Comparison of ENCODE assay signal across 33 cellular contexts in genomic region chr12:4607056-4607455, GRCh38. TPM values are rescaled to one million over a fixed set of nuclear protein-coding genes. Genes with fewer than 3 reads are reported as not detected.
A peak's percentile ranks its signal among the peaks of the same experiment; 100 is the strongest.
DNase-seq lines count a peak whose midpoint lies in the region; ATAC-seq, FAIRE-seq and TF ChIP-seq lines count a peak whose summit lies in the region.
"Had no signal": no experiment of that assay in that cellular context is flagged by ENCODE, and none has a peak within 500 bp of the region (broad histone marks: within the 10 kb centered on the region; RNA-seq: fewer than 3 reads in every experiment).

No MANE protein-coding gene starts in this region.

- H3K4me3 Mint-ChIP-seq in CD4-positive, alpha-beta memory T cell, result peak overlapping the region in 5 of 8 donors; percentile 17 to 66 (median 33)
- peak overlapping the region; percentile 47 for H3K4me3 Mint-ChIP-seq in nephron progenitor cell
- H3K4me3 Mint-ChIP-seq: activated CD4-positive, alpha-beta T cell treated with anti-CD3 and anti-CD28 coated beads, Interleukin-2, amount 10 ng/mL, durations not matched to agents 24 days and 14 days; effector memory CD8-positive, alpha-beta T cell; WTC11 had no signal

- peaks cover 21% of the 10 kb centered on the region for H3K4me1 ChIP-seq in CD4-positive, alpha-beta memory T cell (ENCODE audit: insufficient read depth, low read length)
- H3K4me1 ChIP-seq in pancreas, result peaks cover 0 to 14% (median 13%) of the 10 kb centered on the region in 3 donors

- no peaks in the 10 kb centered on the region for H3K27me3 ChIP-seq in CD4-positive, alpha-beta memory T cell (ENCODE audit: insufficient read depth, low read length)
- no peaks in the 10 kb centered on the region for H3K27me3 ChIP-seq in pancreas
- H3K27me3 ChIP-seq: BLaER1 treated with 17β-estradiol and CSF1 and Interleukin-3, amounts not matched to agents 10 nM and 100 nM; Peyer's patch; suprapubic skin had no signal

- H3K27ac Mint-ChIP-seq in CD4-positive, alpha-beta memory T cell, result peak overlapping the region in 1 of 7 donors; percentile 38
- no peak overlapping the region for H3K27ac Mint-ChIP-seq in nephron progenitor cell
- H3K27ac Mint-ChIP-seq: activated CD4-positive, alpha-beta T cell treated with anti-CD3 and anti-CD28 coated beads, Interleukin-2, amount 10 ng/mL, durations not matched to agents 24 days and 14 days; WTC11 had no signal

- no peak overlapping the region for H3K27ac ChIP-seq in CD4-positive, alpha-beta memory T cell (ENCODE audit: low read depth, low read length)
- no peak overlapping the region for H3K27ac ChIP-seq in pancreas
- H3K27ac ChIP-seq: BLaER1 treated with 17β-estradiol and CSF1 and Interleukin-3, amounts not matched to agents 10 nM and 100 nM; coronary artery; Peyer's patch; suprapubic skin had no signal

- no peak for FAIRE-seq in pancreas (lab: Jason Lieb, UNC)

- intact Hi-C loops in CD4-positive, alpha-beta memory T cell (cut with micrococcal nuclease), result no loop called here
- intact Hi-C loops in pancreas (cut with DNase I), result no loop called here

- ATAC-seq in pancreas (no peak), HG03108 (IDR thresholded peaks at IDR 0.05; ENCODE audit: unreplicated experiment) (no peak), GM21825 (IDR thresholded peaks at IDR 0.05; ENCODE audit: unreplicated experiment) (no peak)
- ATAC-seq: effector memory CD8-positive, alpha-beta T cell; WTC11 had no signal

- TF ChIP-seq CTCF in fibroblast of pulmonary artery (IDR thresholded peaks at IDR 0.05; ENCODE audit: low read length, missing control alignments) (no peak), nephron progenitor cell (IDR thresholded peaks at IDR 0.05) (no peak), pancreas (IDR thresholded peaks at IDR 0.05) (no peak)

- H3K4me1 Mint-ChIP-seq in CD4-positive, alpha-beta memory T cell, result peaks cover 12 to 33% (median 25%) of the 10 kb centered on the region in 4 donors
- peaks cover 13% of the 10 kb centered on the region for H3K4me1 Mint-ChIP-seq in nephron progenitor cell

- H3K27me3 Mint-ChIP-seq in CD4-positive, alpha-beta memory T cell, result peaks cover 7% of the 10 kb centered on the region in 2 donors
- H3K27me3 Mint-ChIP-seq in nephron progenitor cell (ENCODE audit: low read depth, poor library complexity), result peaks cover 26% of the 10 kb centered on the region
- H3K27me3 Mint-ChIP-seq: naive B cell had no signal

- 70 to 72% methylated on average over 3 of the region's 3 CpGs for WGBS in pancreas, 2 donors

- CTCF ChIA-PET in CD4-positive, alpha-beta memory T cell (lab: Charles Lee; ENCODE audit: partially characterized antibody), result no interaction called here

- POLR2A ChIA-PET in CD4-positive, alpha-beta memory T cell (lab: Charles Lee; ENCODE audit: partially characterized antibody), result no interaction called here

- no peak overlapping the region for H3K4me3 ChIP-seq in CD4-positive, alpha-beta memory T cell (ENCODE audit: low read length in 2 of 2)
- H3K4me3 ChIP-seq in fibroblast of pulmonary artery (replicated peaks; ENCODE audit: low read depth, low read length), result no peak overlapping the region
- no peak overlapping the region for H3K4me3 ChIP-seq in pancreas
- H3K4me3 ChIP-seq: BLaER1 treated with 17β-estradiol and CSF1 and Interleukin-3, amounts not matched to agents 10 nM and 100 nM; coronary artery; Peyer's patch; suprapubic skin had no signal

- H3K36me3 Mint-ChIP-seq in CD4-positive, alpha-beta memory T cell, result peaks cover 17 to 30% of the 10 kb centered on the region in 2 donors
- H3K36me3 Mint-ChIP-seq in nephron progenitor cell (ENCODE audit: low read depth), result peaks cover 6% of the 10 kb centered on the region
- H3K36me3 Mint-ChIP-seq: naive B cell, WTC11 had no signal

- H3K9me3 Mint-ChIP-seq in CD4-positive, alpha-beta memory T cell, result no peaks in the 10 kb centered on the region
- H3K9me3 Mint-ChIP-seq in nephron progenitor cell, result no peaks in the 10 kb centered on the region
- H3K9me3 Mint-ChIP-seq: activated CD4-positive, alpha-beta T cell treated with anti-CD3 and anti-CD28 coated beads, Interleukin-2, amount 10 ng/mL, durations not matched to agents 24 days and 14 days; effector memory CD8-positive, alpha-beta T cell; naive B cell; WTC11 had no signal

- no peaks in the 10 kb centered on the region for H3K9me3 ChIP-seq in CD4-positive, alpha-beta memory T cell (ENCODE audit: control insufficient read depth in 1 of 2, low read length in 2 of 2)
- H3K9me3 ChIP-seq in pancreas, result no peaks in the 10 kb centered on the region
- H3K9me3 ChIP-seq: BLaER1 treated with 17β-estradiol and CSF1 and Interleukin-3, amounts not matched to agents 10 nM and 100 nM; Peyer's patch; suprapubic skin had no signal

- H3K36me3 ChIP-seq in CD4-positive, alpha-beta memory T cell (ENCODE audit: insufficient read depth, low read length), result peaks cover 11% of the 10 kb centered on the region
- H3K36me3 ChIP-seq in pancreas, result peaks cover 0 to 21% (median 3%) of the 10 kb centered on the region in 3 donors

- no peak for DNase-seq in CD4-positive, alpha-beta memory T cell
- DNase-seq in SK-N-DZ (ENCODE audit: low spot score) (peak; percentile 82), fibroblast of pulmonary artery (ENCODE audit: low read depth) (peak; percentile 15), nephron progenitor cell (no peak), pancreas (no peak), NCI-H187 (lab: John Stamatoyannopoulos, UW) (no peak)
- DNase-seq: activated CD4-positive, alpha-beta T cell treated with anti-CD3 and anti-CD28 coated beads, Interleukin-2, amount 10 ng/mL, durations not matched to agents 24 days and 14 days; activated naive CD4-positive, alpha-beta T cell treated with Interleukin-2 at 50 U/mL for 16 hours; activated T-cell treated with anti-CD3 and anti-CD28 coated beads, Interleukin-2, amount 50 U/mL, for 48 hours; amygdala; DMS79 treated with DMSO at 0.1 percent for 48 hours; effector memory CD8-positive, alpha-beta T cell; foreskin fibroblast; GF-D8; GOT3; islet precursor cell; Kasumi-1; MV-4-11; naive B cell; NCI-H146; NCI-H2107; NCI-H345; NCI-H748 treated with DMSO at 0.1 percent for 48 hours; Peyer's patch; SHP77; stimulated activated naive CD4-positive, alpha-beta T cell; SW 1271 had no signal

RNA-seq across cellular contexts. Expression of gene AKAP3, which starts 41.8 kb away (rescaled TPM):
- total RNA-seq in CD4-positive, alpha-beta memory T cell, result 1 to 10 TPM; 5.5 to 6.2 TPM
- 1 to 10 TPM in 1 of 2 donors, under 1 TPM in 1; 0.60 to 1.1 TPM for polyA plus RNA-seq in CD4-positive, alpha-beta memory T cell
- polyA plus RNA-seq in SK-N-DZ (2014; cell fraction: cytosol; rRNA removed), result 0.23 and 1.3 TPM in 2 replicates
- not detected in 2 replicates for polyA plus RNA-seq in SK-N-DZ (2014; cell fraction: nucleus; rRNA removed)
- total RNA-seq in pancreas, result 1 to 10 TPM; 1.9 to 3.9 (median 2.6) TPM
- under 1 TPM; 0.87 TPM for polyA plus RNA-seq in pancreas

RNA-seq across cellular contexts. Expression of gene NDUFA9, which starts 41.9 kb away (rescaled TPM):
- total RNA-seq in CD4-positive, alpha-beta memory T cell, result 10 to 100 TPM; 55.7 to 58.6 TPM
- 100 to 1,000 TPM; 134 to 246 TPM for polyA plus RNA-seq in CD4-positive, alpha-beta memory T cell
- 119 and 147 TPM in 2 replicates for polyA plus RNA-seq in SK-N-DZ (2014; cell fraction: cytosol; rRNA removed)
- 88.0 and 105 TPM in 2 replicates for polyA plus RNA-seq in SK-N-DZ (2014; cell fraction: nucleus; rRNA removed)
- 10 to 100 TPM; 21.1 to 45.3 (median 36.1) TPM for total RNA-seq in pancreas
- polyA plus RNA-seq in pancreas, result 10 to 100 TPM; 33.8 to 48.6 TPM

RNA-seq across cellular contexts. Expression of gene DYRK4, which starts 45.0 kb away (rescaled TPM):
- total RNA-seq in CD4-positive, alpha-beta memory T cell, result 10 to 100 TPM; 15.6 to 21.4 TPM
- 10 to 100 TPM; 26.3 to 34.7 TPM for polyA plus RNA-seq in CD4-positive, alpha-beta memory T cell
- polyA plus RNA-seq in SK-N-DZ (2014; cell fraction: cytosol; rRNA removed), result 32.7 and 56.6 TPM in 2 replicates
- polyA plus RNA-seq in SK-N-DZ (2014; cell fraction: nucleus; rRNA removed), result 65.9 and 73.9 TPM in 2 replicates
- 10 to 100 TPM; 15.2 to 23.7 (median 18.5) TPM for total RNA-seq in pancreas
- polyA plus RNA-seq in pancreas, result 10 to 100 TPM; 38.7 to 50.2 TPM

Comparison
In these comparisons a context has a peak if more than half of its experiments do, and no peak if none do; other contexts are left out.
1. DNase-seq: peak in SK-N-DZ (single experiment) and fibroblast of pulmonary artery (single experiment); none in CD4-positive, alpha-beta memory T cell (0 of 5), nephron progenitor cell (single experiment), pancreas (0 of 6) and NCI-H187 (0 of 2).